In the genomic region with DNA sequence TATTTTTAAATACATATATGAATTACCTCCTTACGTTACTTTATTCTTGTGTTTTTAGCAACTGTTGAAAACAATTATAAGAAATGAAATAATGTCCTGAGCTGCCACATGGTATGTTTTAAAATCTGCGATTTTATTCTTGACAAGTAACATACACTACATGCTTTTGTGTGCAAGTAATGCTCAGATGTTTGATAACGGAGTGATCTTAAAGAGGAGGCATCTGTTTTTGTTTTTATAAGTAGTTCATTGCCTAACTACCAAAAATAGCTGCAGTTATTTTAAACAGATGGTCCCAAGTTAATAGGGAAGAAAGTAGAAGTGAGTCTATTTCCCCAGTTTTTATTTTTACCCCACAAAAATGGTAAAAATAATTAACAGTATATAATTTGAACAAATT, we compare ENCODE assay signal across 22 cellular contexts. TPM values are rescaled to one million over a fixed set of nuclear protein-coding genes. Genes with fewer than 3 reads are reported as not detected.
DNase-seq lines count a peak whose midpoint lies in the region; ATAC-seq, FAIRE-seq and TF ChIP-seq lines count a peak whose summit lies in the region.
"Had no signal": no experiment of that assay in that cellular context is flagged by ENCODE, and none has a peak within 500 bp of the region (broad histone marks: within the 10 kb centered on the region; RNA-seq: fewer than 3 reads in every experiment).

No MANE protein-coding gene starts in this region.

- 55 to 79% (median 77%) methylated on average over 3 of the region's 3 CpGs for WGBS in small intestine, 3 donors

- H3K4me3 ChIP-seq in dorsolateral prefrontal cortex (peak overlapping the region in 1 of 59 donors; percentile 5), mucosa of descending colon (no peak overlapping the region), small intestine (ENCODE audit: low read depth in 1 of 2, low read length in 2 of 2) (no peak overlapping the region)
- H3K4me3 ChIP-seq: cardiac muscle cell, HAP-1, lung, skin epidermis had no signal

- ATAC-seq in mucosa of descending colon, result no peak
- ATAC-seq in HG03159 (IDR thresholded peaks at IDR 0.05; ENCODE audit: unreplicated experiment), result no peak
- ATAC-seq: Panc1; stimulated activated naive CD8-positive, alpha-beta T cell treated with anti-CD3 and anti-CD28 coated beads, Interleukin-15, amount 100 ng/mL, for 72 hours had no signal

- peak; percentile 27 for DNase-seq in AG08395 (ENCODE audit: low spot score)
- DNase-seq in HCEC 1CT, result peak; percentile 14
- no peak for DNase-seq in dorsolateral prefrontal cortex
- DNase-seq in mucosa of descending colon, result no peak
- DNase-seq in G401 (ENCODE audit: low spot score), result no peak
- DNase-seq in NCI-H2081 treated with DMSO at 0.1 percent for 48 hours (lab: John Stamatoyannopoulos, UW), result no peak
- no peak for DNase-seq in small intestine
- DNase-seq: activated CD4-positive, alpha-beta T cell treated with anti-CD3 and anti-CD28 coated beads for 1 hour; activated CD8-positive, alpha-beta memory T cell treated with anti-CD3 and anti-CD28 coated beads, Interleukin-2, amount 50 U/mL, for 4 hours; activated naive CD4-positive, alpha-beta T cell treated with anti-CD3 and anti-CD28 coated beads, Interleukin-2, amount 50 U/mL, for 16 hours; AML-193; KBM-7; NCI-H1417; NCI-H446 treated with DMSO at 0.1 percent for 48 hours; stimulated activated naive CD8-positive, alpha-beta T cell treated with anti-CD3 and anti-CD28 coated beads, Interleukin-15, amount 100 ng/mL, for 72 hours had no signal

- H3K27me3 ChIP-seq in dorsolateral prefrontal cortex, result no peaks in the 10 kb centered on the region
- no peaks in the 10 kb centered on the region for H3K27me3 ChIP-seq in small intestine (ENCODE audit: control insufficient read depth in 2 of 2, insufficient read depth in 2 of 2, low read length in 2 of 2)
- H3K27me3 ChIP-seq: cardiac muscle cell had no signal

- no peaks in the 10 kb centered on the region for H3K36me3 ChIP-seq in mucosa of descending colon (ENCODE audit: low read depth)
- H3K36me3 ChIP-seq in small intestine (ENCODE audit: control insufficient read depth in 2 of 2, insufficient read depth in 2 of 2, low read length in 2 of 2), result no peaks in the 10 kb centered on the region
- H3K36me3 ChIP-seq: cardiac muscle cell, HAP-1 had no signal

- in situ Hi-C loops in G401 (cut with HindIII; ENCODE audit: low sequenced_read_pairs), result no loop called here

- TF ChIP-seq CTCF in dorsolateral prefrontal cortex (IDR thresholded peaks at IDR 0.05 in 54 of 56, conservative IDR thresholded peaks at IDR 0.05 in 2 of 56; ENCODE audit: low read depth in 1 of 56, partially characterized antibody in 56 of 56) (peak in 1 of 56 donors; percentile 9), mucosa of descending colon (IDR thresholded peaks at IDR 0.05) (peak; percentile 8)

- intact Hi-C loops in dorsolateral prefrontal cortex (cut with DNase I), result no loop called here
- intact Hi-C loops in mucosa of descending colon (cut with DNase I, micrococcal nuclease), result no loop called here

- no peak for FAIRE-seq in small intestine (lab: Jason Lieb, UNC)
- FAIRE-seq: endothelial cell of umbilical vein had no signal

- H3K27ac ChIP-seq in dorsolateral prefrontal cortex (peak overlapping the region in 56 of 59 donors; percentile 11 to 99 (median 82)), small intestine (ENCODE audit: low read depth in 1 of 2, low read length in 1 of 2) (no peak overlapping the region)
- H3K27ac ChIP-seq: skin epidermis had no signal

- H3K9me3 ChIP-seq in mucosa of descending colon, result no peaks in the 10 kb centered on the region
- no peaks in the 10 kb centered on the region for H3K9me3 ChIP-seq in small intestine (ENCODE audit: control insufficient read depth, low read depth)
- H3K9me3 ChIP-seq: HAP-1 had no signal

- H3K4me1 ChIP-seq in mucosa of descending colon (ENCODE audit: low read depth) (peaks cover 7% of the 10 kb centered on the region), small intestine (ENCODE audit: control insufficient read depth in 2 of 2, insufficient read depth in 1 of 2, low read depth in 1 of 2, low read length in 1 of 2) (peaks cover 3 to 8% of the 10 kb centered on the region in 2 donors)
- H3K4me1 ChIP-seq: HAP-1 had no signal

RNA-seq across cellular contexts. Expression of gene GAB1, which starts 55.2 kb away (rescaled TPM):
- 100 to 1,000 TPM in 85 of 120 experiments, 10 to 100 TPM in 35; 58.5 to 257 (median 116) TPM for total RNA-seq in dorsolateral prefrontal cortex
- total RNA-seq in mucosa of descending colon, result 100 to 1,000 TPM in 1 of 3 donors, 10 to 100 TPM in 2; 62.3 to 104 (median 84.0) TPM
- 5.7 and 26.7 TPM in 2 replicates for total RNA-seq in G401 (2014; rRNA removed; shearing (Covaris generic))
- polyA plus RNA-seq in small intestine, result 1 to 10 TPM; 3.5 to 7.2 (median 6.3) TPM

Comparison
In these comparisons a context has a peak if more than half of its experiments do, and no peak if none do; other contexts are left out.
1. DNase-seq: peak in AG08395 (single experiment) and HCEC 1CT (single experiment); none in dorsolateral prefrontal cortex (0 of 10), mucosa of descending colon (0 of 3), G401 (single experiment), NCI-H2081 treated with DMSO at 0.1 percent for 48 hours (single experiment) and small intestine (single experiment).
2. H3K27ac ChIP-seq: peak in dorsolateral prefrontal cortex (56 of 59); none in small intestine (0 of 2).